ENCODE assay signal across 23 cellular contexts in the genomic region with DNA sequence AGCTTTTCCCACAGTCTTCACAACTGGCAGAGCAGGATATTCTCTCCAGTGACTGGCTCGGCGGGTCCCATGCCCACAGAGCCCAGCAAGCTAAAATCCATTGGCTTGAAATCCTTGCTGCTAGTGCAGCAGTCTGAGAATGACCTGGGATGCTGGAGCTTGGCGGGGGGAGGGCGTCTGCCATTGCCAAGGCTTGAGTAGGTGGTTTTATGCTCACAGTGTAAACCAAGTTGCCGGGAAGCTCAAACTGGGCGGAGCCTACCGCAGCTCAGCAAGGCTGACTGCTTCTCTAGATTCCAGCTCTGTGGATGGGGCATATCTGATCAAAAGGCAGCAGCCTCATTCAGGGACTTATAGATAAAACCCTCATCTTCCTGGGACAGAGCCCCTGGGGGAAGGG.
"Had no signal": no experiment of that assay in that cellular context is flagged by ENCODE, and none has a peak within 500 bp of the region (broad histone marks: within the 10 kb centered on the region; RNA-seq: fewer than 3 reads in every experiment).

No MANE protein-coding gene starts in this region.

- H3K4me1 ChIP-seq: SJSA1 had no signal

- H3K36me3 ChIP-seq: MG63, SJSA1 had no signal

- H3K4me3 ChIP-seq: MG63, SJSA1, SK-N-MC had no signal

- H3K9me3 ChIP-seq: SJSA1 had no signal

- DNase-seq: IMR-90, Karpas-422, KG1, MG63, NCI-H1092, NCI-H1105 treated with DMSO at 0.1 percent for 48 hours, NCI-H1417 treated with DMSO at 0.1 percent for 48 hours, NCI-H146, NCI-H1694 treated with DMSO at 0.1 percent for 48 hours, NCI-H1930, NCI-H2081, NCI-H2107, NCI-H226, NCI-H446, NCI-H510A, NCI-H524 treated with DMSO at 0.1 percent for 48 hours, NCI-H69, NCI-H774, Right ventricle myocardium superior, RPMI8226, SIG-M5 had no signal

- H3K27me3 ChIP-seq: SJSA1 had no signal

- H3K27ac ChIP-seq: SJSA1, SK-N-MC had no signal
